ENCODE assay signal across 12 cellular contexts in the genomic region with DNA sequence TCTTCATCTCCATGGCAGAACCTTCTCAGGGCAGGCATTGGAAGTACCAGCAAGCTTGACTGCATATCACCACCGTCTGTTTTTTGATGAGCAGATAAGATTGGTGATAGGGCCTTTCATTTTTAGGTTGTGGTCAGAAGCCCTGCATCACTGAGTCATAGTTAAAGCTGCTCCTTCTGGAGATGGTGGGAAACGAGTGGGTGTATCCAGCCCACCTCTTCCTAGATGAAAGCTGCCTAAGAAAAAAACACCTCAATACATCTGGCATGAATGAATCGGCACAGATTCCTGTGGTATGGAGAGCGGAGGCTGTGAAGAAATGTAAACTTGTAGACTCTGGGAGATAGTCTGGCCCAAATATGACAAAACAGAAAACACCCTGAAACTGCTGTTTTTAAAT.
DNase-seq lines count a peak whose midpoint lies in the region; ATAC-seq and TF ChIP-seq lines count a peak whose summit lies in the region.
"Had no signal": no experiment of that assay in that cellular context is flagged by ENCODE, and none has a peak within 500 bp of the region (broad histone marks: within the 10 kb centered on the region; RNA-seq: fewer than 3 reads in every experiment).

No MANE protein-coding gene starts in this region.

- H3K4me1 Mint-ChIP-seq in activated naive CD4-positive, alpha-beta T cell treated with anti-CD3 and anti-CD28 coated beads, Interleukin-2, amount 10 ng/mL, durations not matched to agents 7 days and 5 days = peaks cover 6% of the 10 kb centered on the region

- no peak overlapping the region for H3K4me3 Mint-ChIP-seq in activated naive CD4-positive, alpha-beta T cell treated with anti-CD3 and anti-CD28 coated beads, Interleukin-2, amount 10 ng/mL, durations not matched to agents 7 days and 5 days

- H3K36me3 Mint-ChIP-seq in activated naive CD4-positive, alpha-beta T cell treated with anti-CD3 and anti-CD28 coated beads, Interleukin-2, amount 50 U/mL, for 72 hours = no peaks in the 10 kb centered on the region
- no peaks in the 10 kb centered on the region for H3K36me3 Mint-ChIP-seq in activated naive CD4-positive, alpha-beta T cell treated with anti-CD3 and anti-CD28 coated beads, Interleukin-2, amount 10 ng/mL, durations not matched to agents 7 days and 5 days
- H3K36me3 Mint-ChIP-seq: T-cell had no signal

- H3K4me1 ChIP-seq in gastrocnemius medialis (no peaks in the 10 kb centered on the region), Karpas-422 (ENCODE audit: low read length) (no peaks in the 10 kb centered on the region)
- H3K4me1 ChIP-seq: BE2C, left ventricle myocardium inferior had no signal

- no peak overlapping the region for H3K4me3 ChIP-seq in foreskin fibroblast (ENCODE audit: low read depth in 1 of 2, low read length in 2 of 2)
- H3K4me3 ChIP-seq in gastrocnemius medialis = no peak overlapping the region
- H3K4me3 ChIP-seq in Karpas-422 (ENCODE audit: low read length) = no peak overlapping the region
- H3K4me3 ChIP-seq: left ventricle myocardium inferior had no signal

- no peak overlapping the region for H2AFZ ChIP-seq in Karpas-422 (ENCODE audit: low read length)

- H3K9me2 ChIP-seq in Karpas-422 (replicated peaks; ENCODE audit: insufficient read depth, low read length) = no peaks in the 10 kb centered on the region

- H3K27me3 ChIP-seq in gastrocnemius medialis = no peaks in the 10 kb centered on the region
- peaks cover 4% of the 10 kb centered on the region; the same call in 1 of the 2 replicates for H3K27me3 ChIP-seq in Karpas-422 (ENCODE audit: low read length)
- H3K27me3 ChIP-seq: BE2C had no signal

- no peak for TF ChIP-seq POLR2A in gastrocnemius medialis (IDR thresholded peaks at IDR 0.05)

- H3K9me3 Mint-ChIP-seq in activated naive CD4-positive, alpha-beta T cell treated with anti-CD3 and anti-CD28 coated beads, Interleukin-2, amount 50 U/mL, for 72 hours = peaks cover 4 to 12% of the 10 kb centered on the region in 2 donors
- peaks cover 1% of the 10 kb centered on the region for H3K9me3 Mint-ChIP-seq in activated naive CD4-positive, alpha-beta T cell treated with anti-CD3 and anti-CD28 coated beads, Interleukin-2, amount 10 ng/mL, durations not matched to agents 7 days and 5 days

- H3K4me2 ChIP-seq in Karpas-422 (ENCODE audit: low read depth, low read length, poor library complexity, severe bottlenecking) = no peak overlapping the region

- TF ChIP-seq CTCF in foreskin fibroblast (IDR thresholded peaks at IDR 0.05; ENCODE audit: low read depth, low read length) (no peak), gastrocnemius medialis (IDR thresholded peaks at IDR 0.05 in 4 of 5, conservative IDR thresholded peaks at IDR 0.05 in 1 of 5) (no peak)

- no peaks in the 10 kb centered on the region for H4K20me1 ChIP-seq in Karpas-422 (ENCODE audit: insufficient read depth, low read depth, low read length)

- H3K9ac ChIP-seq in Karpas-422 (ENCODE audit: low read length) = no peak overlapping the region

- H3K27ac ChIP-seq in gastrocnemius medialis = no peak overlapping the region
- no peak overlapping the region for H3K27ac ChIP-seq in Karpas-422 (ENCODE audit: low read length)
- H3K27ac ChIP-seq: left ventricle myocardium inferior had no signal

- ATAC-seq in activated naive CD4-positive, alpha-beta T cell treated with anti-CD3 and anti-CD28 coated beads, Interleukin-2, amount 50 U/mL, for 72 hours = peak; percentile 81
- ATAC-seq in HG03565 (IDR thresholded peaks at IDR 0.05; ENCODE audit: unreplicated experiment) (no peak), gastrocnemius medialis (no peak)

- CTCF ChIA-PET in activated naive CD4-positive, alpha-beta T cell treated with anti-CD3 and anti-CD28 coated beads, Interleukin-2, amount 10 ng/mL, durations not matched to agents 7 days and 5 days (lab: Charles Lee) = no interaction called here

- H3K79me2 ChIP-seq in Karpas-422 (ENCODE audit: low read length) = no peaks in the 10 kb centered on the region

- intact Hi-C loops in gastrocnemius medialis (cut with DNase I; ENCODE audit: low total_unique reads) = no loop called here

- no peaks in the 10 kb centered on the region for H3K36me3 ChIP-seq in gastrocnemius medialis
- no peaks in the 10 kb centered on the region for H3K36me3 ChIP-seq in Karpas-422 (ENCODE audit: insufficient read depth, low read length)
- H3K36me3 ChIP-seq: BE2C, left ventricle myocardium inferior had no signal

- in situ Hi-C loops in gastrocnemius medialis (cut with MboI; ENCODE audit: low sequenced_read_pairs in 4 of 4) = no loop called here

- DNase-seq in activated naive CD4-positive, alpha-beta T cell treated with anti-CD3 and anti-CD28 coated beads, Interleukin-2, amount 50 U/mL, for 72 hours (ENCODE audit: low spot score in 2 of 2) = peak in 1 of 2 donors; percentile 19
- DNase-seq in activated naive CD4-positive, alpha-beta T cell treated with anti-CD3 and anti-CD28 coated beads, Interleukin-2, amount 10 ng/mL, durations not matched to agents 7 days and 5 days = no peak
- DNase-seq in activated T-cell treated with anti-CD3 and anti-CD28 coated beads, Interleukin-2, amount 50 U/mL, for 48 hours = peak; percentile 43 to 52
- peak; percentile 21 to 89 for DNase-seq in foreskin fibroblast
- DNase-seq in stromal cell of bone marrow (ENCODE audit: low read depth) = peak; percentile 37
- no peak for DNase-seq in gastrocnemius medialis
- no peak for DNase-seq in Karpas-422
- DNase-seq: BE2C, GDM1, left ventricle myocardium inferior, T-cell had no signal

- peaks cover 4% of the 10 kb centered on the region for H3K27me3 Mint-ChIP-seq in activated naive CD4-positive, alpha-beta T cell treated with anti-CD3 and anti-CD28 coated beads, Interleukin-2, amount 10 ng/mL, durations not matched to agents 7 days and 5 days

- H3K9me3 ChIP-seq in gastrocnemius medialis (no peaks in the 10 kb centered on the region), Karpas-422 (ENCODE audit: low read length) (no peaks in the 10 kb centered on the region)
- H3K9me3 ChIP-seq: BE2C, left ventricle myocardium inferior had no signal

- peak overlapping the region in 1 of 2 donors; percentile 39 for H3K27ac Mint-ChIP-seq in activated naive CD4-positive, alpha-beta T cell treated with anti-CD3 and anti-CD28 coated beads, Interleukin-2, amount 50 U/mL, for 72 hours
- no peak overlapping the region for H3K27ac Mint-ChIP-seq in activated naive CD4-positive, alpha-beta T cell treated with anti-CD3 and anti-CD28 coated beads, Interleukin-2, amount 10 ng/mL, durations not matched to agents 7 days and 5 days

Comparison
In these comparisons a context has a peak if more than half of its experiments do, and no peak if none do; other contexts are left out.
1. ATAC-seq: peak in activated naive CD4-positive, alpha-beta T cell treated with anti-CD3 and anti-CD28 coated beads, Interleukin-2, amount 50 U/mL, for 72 hours (2 of 2); none in HG03565 (single experiment) and gastrocnemius medialis (0 of 2).
2. DNase-seq: peak in activated T-cell treated with anti-CD3 and anti-CD28 coated beads, Interleukin-2, amount 50 U/mL, for 48 hours (2 of 2), foreskin fibroblast (2 of 2) and stromal cell of bone marrow (single experiment); none in activated naive CD4-positive, alpha-beta T cell treated with anti-CD3 and anti-CD28 coated beads, Interleukin-2, amount 10 ng/mL, durations not matched to agents 7 days and 5 days (single experiment), gastrocnemius medialis (0 of 2) and Karpas-422 (single experiment).